Comparison of ENCODE assay signal across 21 cellular contexts in the genomic region with DNA sequence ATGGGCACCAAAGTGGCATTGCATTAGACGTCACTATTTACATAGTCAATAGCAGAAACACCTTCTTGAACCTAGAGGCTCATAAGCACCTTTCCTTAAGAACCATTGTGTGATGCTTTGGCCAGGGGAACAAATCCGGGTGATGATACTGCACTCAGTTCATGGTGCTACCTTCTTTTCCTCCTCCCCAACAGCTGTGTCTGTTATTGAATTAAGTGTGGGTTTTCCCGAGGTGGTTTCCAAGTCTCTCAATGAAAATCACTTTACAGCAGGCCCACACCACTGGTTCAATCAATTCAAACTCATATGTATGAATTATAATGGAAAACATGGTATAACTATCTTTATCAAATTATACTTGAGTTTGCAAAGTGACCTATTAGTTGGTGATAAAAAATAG. TPM values are rescaled to one million over a fixed set of nuclear protein-coding genes. Genes with fewer than 3 reads are reported as not detected.
"Had no signal": no experiment of that assay in that cellular context is flagged by ENCODE, and none has a peak within 500 bp of the region (broad histone marks: within the 10 kb centered on the region; RNA-seq: fewer than 3 reads in every experiment).

No MANE protein-coding gene starts in this region.

- DNase-seq: effector memory CD8-positive, alpha-beta T cell; gastrocnemius medialis; heart right ventricle; islet precursor cell; mammary epithelial cell; mucosa of descending colon; natural killer cell; sigmoid colon; stimulated activated CD4-positive, alpha-beta T cell treated with anti-CD3 and anti-CD28 coated beads, Interleukin-2, amount 100 ng/mL, for 24 hours; stimulated activated CD4-positive, alpha-beta T cell treated with anti-CD3 and anti-CD28 coated beads, Interleukin-4, amount 100 ng/mL, for 4 hours; stimulated activated naive B cell treated with anti-CD40 and anti-IgM and Interleukin-4, amounts not matched to agents 10 μg/mL and 1 μg/mL and 100 μg/mL, for 72 hours; stimulated activated naive CD8-positive, alpha-beta T cell treated with anti-CD3 and anti-CD28 coated beads, Interleukin-15, amount 100 ng/mL, for 72 hours; transverse colon had no signal

- H3K27me3 ChIP-seq: gastrocnemius medialis, right atrium auricular region, sigmoid colon, transverse colon had no signal

- H3K9me3 Mint-ChIP-seq: dendritic cell treated with granulocyte-macrophage colony-stimulating factor and Interleukin-4, amounts not matched to agents 40 ng/mL and 50 ng/mL, for 4 days; neural crest cell; stimulated activated naive CD8-positive, alpha-beta T cell treated with anti-CD3 and anti-CD28 coated beads, Interleukin-15, amount 100 ng/mL, for 72 hours had no signal

- H3K36me3 ChIP-seq: esophagus muscularis mucosa, gastrocnemius medialis, heart right ventricle, right atrium auricular region, sigmoid colon, thoracic aorta, transverse colon had no signal

- H3K27me3 Mint-ChIP-seq: effector memory CD8-positive, alpha-beta T cell; stimulated activated naive CD8-positive, alpha-beta T cell treated with anti-CD3 and anti-CD28 coated beads, Interleukin-15, amount 100 ng/mL, for 72 hours had no signal

- H3K27ac Mint-ChIP-seq: dendritic cell treated with granulocyte-macrophage colony-stimulating factor and Interleukin-4, amounts not matched to agents 40 ng/mL and 50 ng/mL, for 4 days; effector memory CD8-positive, alpha-beta T cell; natural killer cell; stimulated activated naive B cell treated with anti-CD40 and anti-IgM and Interleukin-4, amounts not matched to agents 10 μg/mL and 1 μg/mL and 100 μg/mL, for 72 hours; stimulated activated naive CD8-positive, alpha-beta T cell treated with anti-CD3 and anti-CD28 coated beads, Interleukin-15, amount 100 ng/mL, for 72 hours had no signal

- H3K4me3 ChIP-seq: esophagus muscularis mucosa, gastrocnemius medialis, heart right ventricle, mucosa of descending colon, right atrium auricular region, sigmoid colon, skin epidermis, thoracic aorta, transverse colon had no signal

- H3K4me1 Mint-ChIP-seq: neural crest cell; stimulated activated naive CD8-positive, alpha-beta T cell treated with anti-CD3 and anti-CD28 coated beads, Interleukin-15, amount 100 ng/mL, for 72 hours had no signal

- H3K4me3 Mint-ChIP-seq: dendritic cell treated with granulocyte-macrophage colony-stimulating factor and Interleukin-4, amounts not matched to agents 40 ng/mL and 50 ng/mL, for 4 days; effector memory CD8-positive, alpha-beta T cell; natural killer cell; neural crest cell; stimulated activated naive B cell treated with anti-CD40 and anti-IgM and Interleukin-4, amounts not matched to agents 10 μg/mL and 1 μg/mL and 100 μg/mL, for 72 hours; stimulated activated naive CD8-positive, alpha-beta T cell treated with anti-CD3 and anti-CD28 coated beads, Interleukin-15, amount 100 ng/mL, for 72 hours had no signal

- H3K4me1 ChIP-seq: esophagus muscularis mucosa, gastrocnemius medialis, heart right ventricle, sigmoid colon, transverse colon had no signal

- H3K9me3 ChIP-seq: esophagus muscularis mucosa, gastrocnemius medialis, heart right ventricle, mucosa of descending colon, right atrium auricular region, sigmoid colon, thoracic aorta, transverse colon had no signal

- H3K27ac ChIP-seq: epithelial cell of prostate, esophagus muscularis mucosa, gastrocnemius medialis, heart right ventricle, right atrium auricular region, sigmoid colon, skin epidermis, thoracic aorta, transverse colon had no signal

- ATAC-seq: effector memory CD8-positive, alpha-beta T cell; gastrocnemius medialis; heart right ventricle; left lobe of liver; mucosa of descending colon; natural killer cell; stimulated activated naive B cell treated with anti-CD40 and anti-IgM and Interleukin-4, amounts not matched to agents 10 μg/mL and 1 μg/mL and 100 μg/mL, for 72 hours; stimulated activated naive CD8-positive, alpha-beta T cell treated with anti-CD3 and anti-CD28 coated beads, Interleukin-15, amount 100 ng/mL, for 72 hours had no signal

- H3K36me3 Mint-ChIP-seq: natural killer cell; stimulated activated naive B cell treated with anti-CD40 and anti-IgM and Interleukin-4, amounts not matched to agents 10 μg/mL and 1 μg/mL and 100 μg/mL, for 72 hours had no signal

RNA-seq across cellular contexts. Expression of a gene that starts 9.3 kb away (rescaled TPM):
- total RNA-seq: natural killer cell had no signal
